Comparison of ENCODE assay signal across 22 cellular contexts in genomic region chr3:121481116-121481895, GRCh38.
DNase-seq lines count a peak whose midpoint lies in the region; ATAC-seq, FAIRE-seq and TF ChIP-seq lines count a peak whose summit lies in the region.
"Had no signal": no experiment of that assay in that cellular context is flagged by ENCODE, and none has a peak within 500 bp of the region (broad histone marks: within the 10 kb centered on the region; RNA-seq: fewer than 3 reads in every experiment).

No MANE protein-coding gene starts in this region.

- FAIRE-seq in bronchial epithelial cell (lab: Jason Lieb, UNC): no peak
- no peak for FAIRE-seq in keratinocyte (lab: Jason Lieb, UNC)

- H3K9me3 ChIP-seq in keratinocyte (ENCODE audit: control insufficient read depth, low read depth, low read length): no peaks in the 10 kb centered on the region
- H3K9me3 ChIP-seq: ascending aorta, left lung, right atrium auricular region had no signal

- DNase-seq in AG08396 (ENCODE audit: low spot score): peak; percentile 9
- DNase-seq in HFF-Myc (ENCODE audit: extremely low read depth, low read depth): peak; percentile 17
- peak; percentile 13 for DNase-seq in bronchial epithelial cell (ENCODE audit: low read depth)
- no peak for DNase-seq in keratinocyte (ENCODE audit: low read depth, low spot score)
- no peak for DNase-seq in putamen (ENCODE audit: low spot score)
- DNase-seq in central memory CD4-positive, alpha-beta T cell: no peak
- no peak for DNase-seq in activated naive CD4-positive, alpha-beta T cell treated with anti-CD3 and anti-CD28 coated beads, Interleukin-2, amount 50 U/mL, for 72 hours (ENCODE audit: low spot score in 2 of 2)
- DNase-seq: activated B cell treated with CpG ODN at 0.5 μM for 24 hours; activated CD4-positive, alpha-beta memory T cell treated with anti-CD3 and anti-CD28 coated beads, Interleukin-2, amount 10 ng/mL, durations not matched to agents 7 days and 5 days; activated naive CD4-positive, alpha-beta T cell treated with anti-CD3 and anti-CD28 coated beads for 36 hours; activated T-cell treated with anti-CD3 and anti-CD28 coated beads, Interleukin-2, amount 50 U/mL, for 24 hours; CD8-positive, alpha-beta memory T cell; DMS53; glutamatergic neuron; left lung; NCI-H1417; NCI-H82; stimulated activated CD4-positive, alpha-beta T cell treated with anti-CD3 and anti-CD28 coated beads, Interleukin-15, amount 100 ng/mL, for 24 hours had no signal

- H3K36me3 ChIP-seq in bronchial epithelial cell (ENCODE audit: control insufficient read depth, insufficient read depth, low read length) (no peaks in the 10 kb centered on the region), keratinocyte (ENCODE audit: control insufficient read depth in 2 of 2, extremely low read depth in 1 of 2, insufficient read depth in 2 of 2, low read length in 2 of 2) (peaks cover 0 to 7% of the 10 kb centered on the region in 2 experiments)
- H3K36me3 ChIP-seq: ascending aorta, left lung, right atrium auricular region had no signal

- H3K4me3 ChIP-seq in HFF-Myc (replicated peaks; ENCODE audit: low read depth, low read length): no peak overlapping the region
- no peak overlapping the region for H3K4me3 ChIP-seq in bronchial epithelial cell (ENCODE audit: low read depth, low read length)
- no peak overlapping the region for H3K4me3 ChIP-seq in keratinocyte (ENCODE audit: control insufficient read depth in 2 of 3, extremely low read depth in 1 of 3, insufficient read depth in 2 of 3, low read depth in 1 of 3, low read length in 3 of 3)
- H3K4me3 ChIP-seq: ascending aorta, left lung, right atrium auricular region had no signal

- H3K27ac Mint-ChIP-seq in activated naive CD4-positive, alpha-beta T cell treated with anti-CD3 and anti-CD28 coated beads, Interleukin-2, amount 50 U/mL, for 72 hours: no peak overlapping the region
- H3K27ac Mint-ChIP-seq: activated B cell treated with CpG ODN at 0.5 μM for 24 hours; activated CD4-positive, alpha-beta memory T cell treated with anti-CD3 and anti-CD28 coated beads, Interleukin-2, amount 10 ng/mL, durations not matched to agents 7 days and 5 days; activated naive CD4-positive, alpha-beta T cell treated with anti-CD3 and anti-CD28 coated beads for 36 hours; activated T-cell treated with anti-CD3 and anti-CD28 coated beads, Interleukin-2, amount 50 U/mL, for 24 hours; CD8-positive, alpha-beta memory T cell; dendritic cell treated with granulocyte-macrophage colony-stimulating factor and Interleukin-4, amounts not matched to agents 40 ng/mL and 50 ng/mL, for 4 days had no signal

- TF ChIP-seq CTCF in HFF-Myc (IDR thresholded peaks at IDR 0.05; ENCODE audit: low read depth, low read length, missing control alignments) (no peak), bronchial epithelial cell (IDR thresholded peaks at IDR 0.05; ENCODE audit: insufficient read depth, low read length, severe bottlenecking) (no peak), keratinocyte (optimal IDR thresholded peaks at IDR 0.05 in 1 of 3, IDR thresholded peaks at IDR 0.05 in 1 of 3, conservative IDR thresholded peaks at IDR 0.05 in 1 of 3; ENCODE audit: extremely low read depth in 1 of 3, insufficient read depth in 2 of 3, low read length in 3 of 3) (no peak)

- H3K27ac ChIP-seq in keratinocyte (ENCODE audit: control insufficient read depth, insufficient read depth, low read length): no peak overlapping the region
- H3K27ac ChIP-seq: ascending aorta, left lung, right atrium auricular region had no signal

- peak overlapping the region; percentile 22 for H3K4me2 ChIP-seq in keratinocyte (ENCODE audit: control insufficient read depth, extremely low read depth, insufficient read depth, low read depth, low read length)

- peaks cover 18% of the 10 kb centered on the region for H3K4me1 ChIP-seq in keratinocyte (ENCODE audit: control insufficient read depth, extremely low read depth, insufficient read depth, low read length)
- H3K4me1 ChIP-seq: ascending aorta, left lung, right atrium auricular region had no signal

- H3K9ac ChIP-seq in keratinocyte (ENCODE audit: control insufficient read depth, extremely low read depth, insufficient read depth, low read length): no peak overlapping the region

- H2AFZ ChIP-seq in keratinocyte (ENCODE audit: control insufficient read depth, low read length): no peak overlapping the region

- no peaks in the 10 kb centered on the region for H3K27me3 ChIP-seq in bronchial epithelial cell (ENCODE audit: control insufficient read depth, insufficient read depth, low read length)
- no peaks in the 10 kb centered on the region for H3K27me3 ChIP-seq in keratinocyte (ENCODE audit: control insufficient read depth, extremely low read depth, insufficient read depth, low read length)
- H3K27me3 ChIP-seq: ascending aorta, left lung, right atrium auricular region had no signal

- H4K20me1 ChIP-seq in keratinocyte (ENCODE audit: control insufficient read depth, extremely low read depth, insufficient read depth, low read length): no peaks in the 10 kb centered on the region

- ATAC-seq in GM18870 (IDR thresholded peaks at IDR 0.05; ENCODE audit: unreplicated experiment): no peak
- no peak for ATAC-seq in activated naive CD4-positive, alpha-beta T cell treated with anti-CD3 and anti-CD28 coated beads, Interleukin-2, amount 50 U/mL, for 72 hours
- ATAC-seq: left lung had no signal

- H3K36me3 Mint-ChIP-seq in activated naive CD4-positive, alpha-beta T cell treated with anti-CD3 and anti-CD28 coated beads, Interleukin-2, amount 50 U/mL, for 72 hours: peaks cover 0 to 50% of the 10 kb centered on the region in 2 donors
- H3K36me3 Mint-ChIP-seq: CD8-positive, alpha-beta memory T cell had no signal

- H3K9me1 ChIP-seq in keratinocyte (ENCODE audit: control insufficient read depth, extremely low read depth, insufficient read depth, low read length): no peaks in the 10 kb centered on the region

- dilution Hi-C loops in keratinocyte (cut with MboI; ENCODE audit: extremely low pct_ligation_motif_present, low sequenced_read_pairs): no loop called here

- H3K79me2 ChIP-seq in keratinocyte (ENCODE audit: control insufficient read depth, insufficient read depth, low read length): no peaks in the 10 kb centered on the region

- no peaks in the 10 kb centered on the region for H3K9me3 Mint-ChIP-seq in activated naive CD4-positive, alpha-beta T cell treated with anti-CD3 and anti-CD28 coated beads, Interleukin-2, amount 50 U/mL, for 72 hours
- H3K9me3 Mint-ChIP-seq: activated B cell treated with CpG ODN at 0.5 μM for 24 hours; activated CD4-positive, alpha-beta memory T cell treated with anti-CD3 and anti-CD28 coated beads, Interleukin-2, amount 10 ng/mL, durations not matched to agents 7 days and 5 days; activated naive CD4-positive, alpha-beta T cell treated with anti-CD3 and anti-CD28 coated beads for 36 hours; activated T-cell treated with anti-CD3 and anti-CD28 coated beads, Interleukin-2, amount 50 U/mL, for 24 hours; CD8-positive, alpha-beta memory T cell; dendritic cell treated with granulocyte-macrophage colony-stimulating factor and Interleukin-4, amounts not matched to agents 40 ng/mL and 50 ng/mL, for 4 days had no signal

Comparison
In these comparisons a context has a peak if more than half of its experiments do, and no peak if none do; other contexts are left out.
1. DNase-seq: peak in AG08396 (single experiment), HFF-Myc (single experiment) and bronchial epithelial cell (single experiment); none in keratinocyte (single experiment), putamen (single experiment), central memory CD4-positive, alpha-beta T cell (single experiment) and activated naive CD4-positive, alpha-beta T cell treated with anti-CD3 and anti-CD28 coated beads, Interleukin-2, amount 50 U/mL, for 72 hours (0 of 2).